ENCODE assay signal across 18 cellular contexts in genomic region chr1:42170779-42171621, GRCh38. TPM values are rescaled to one million over a fixed set of nuclear protein-coding genes. Genes with fewer than 3 reads are reported as not detected.
DNase-seq lines count a peak whose midpoint lies in the region; ATAC-seq, FAIRE-seq and TF ChIP-seq lines count a peak whose summit lies in the region.
"Had no signal": no experiment of that assay in that cellular context is flagged by ENCODE, and none has a peak within 500 bp of the region (broad histone marks: within the 10 kb centered on the region; RNA-seq: fewer than 3 reads in every experiment).

No MANE protein-coding gene starts in this region.

- ATAC-seq in mucosa of descending colon (no peak), HG03520 (IDR thresholded peaks at IDR 0.05; ENCODE audit: unreplicated experiment) (no peak)
- ATAC-seq: foreskin keratinocyte had no signal

- POLR2A ChIA-PET in HEK293 (lab: Yijun Ruan, JAX) = interaction anchor here (0.6 kb wide), 1 partner anchor 805 kb away, joined by 10 read pairs; no protein-coding TSS in a partner anchor

- TF ChIP-seq CTCF in HEK293 (tag by site-specific recombination; IDR thresholded peaks at IDR 0.05) (no peak), WERI-Rb-1 (IDR thresholded peaks at IDR 0.05; ENCODE audit: low read depth, low read length) (no peak), mucosa of descending colon (IDR thresholded peaks at IDR 0.05) (no peak)

- CTCF ChIA-PET in HEK293 (lab: Yijun Ruan, JAX) = interaction anchor here (0.5 to 4.3 kb wide), 9 partner anchors 11 to 914 kb away, joined by 3 to 32 read pairs (median 5); no protein-coding TSS in a partner anchor

- H3K4me3 ChIP-seq in HEK293 (ENCODE audit: low read depth, low read length) (no peak overlapping the region), WERI-Rb-1 (ENCODE audit: low read depth, low read length) (no peak overlapping the region), mucosa of descending colon (no peak overlapping the region)
- H3K4me3 ChIP-seq: BLaER1, HAP-1 had no signal

- H3K27ac ChIP-seq in HEK293 (ENCODE audit: extremely low read depth, low read depth, low read length) (no peak overlapping the region), WERI-Rb-1 (no peak overlapping the region)
- H3K27ac ChIP-seq: 22Rv1, BLaER1, foreskin keratinocyte had no signal

- H3K36me3 ChIP-seq in HEK293 (ENCODE audit: control insufficient read depth in 2 of 2, insufficient read depth in 1 of 2, low read length in 2 of 2) = no peaks in the 10 kb centered on the region
- no peaks in the 10 kb centered on the region for H3K36me3 ChIP-seq in WERI-Rb-1
- no peaks in the 10 kb centered on the region for H3K36me3 ChIP-seq in mucosa of descending colon (ENCODE audit: low read depth)
- H3K36me3 ChIP-seq: HAP-1 had no signal

- H3K9me3 ChIP-seq in HEK293 (ENCODE audit: control insufficient read depth, insufficient read depth, low read depth, low read length) = no peaks in the 10 kb centered on the region
- no peaks in the 10 kb centered on the region for H3K9me3 ChIP-seq in WERI-Rb-1 (ENCODE audit: severe bottlenecking)
- no peaks in the 10 kb centered on the region for H3K9me3 ChIP-seq in mucosa of descending colon
- H3K9me3 ChIP-seq: BLaER1, HAP-1 had no signal

- DNase-seq in DMS153 (lab: John Stamatoyannopoulos, UW) (peak; percentile 52), DMS153 treated with DMSO at 0.1 percent for 48 hours (lab: John Stamatoyannopoulos, UW; ENCODE audit: unreplicated experiment) (no peak), WERI-Rb-1 (peak; percentile 32), mucosa of descending colon (peak in 2 of 3 donors; percentile 47 to 48), GM19239 (ENCODE audit: insufficient read length, low spot score) (no peak), cerebellum (ENCODE audit: low spot score) (no peak)
- DNase-seq: activated CD4-positive, alpha-beta T cell treated with anti-CD3 and anti-CD28 coated beads, Interleukin-2, amount 10 ng/mL, durations not matched to agents 7 days and 5 days; activated naive CD4-positive, alpha-beta T cell treated with anti-CD3 and anti-CD28 coated beads, Interleukin-2, amount 50 U/mL, for 16 hours; foreskin keratinocyte; NCI-H1436; substantia nigra; T-helper 9 cell had no signal

- FAIRE-seq in GM19239 (lab: Jason Lieb, UNC) = no peak

- intact Hi-C loops in mucosa of descending colon (cut with DNase I, micrococcal nuclease) = no loop called here

- no peaks in the 10 kb centered on the region for H3K27me3 ChIP-seq in WERI-Rb-1 (ENCODE audit: insufficient read depth, low read depth, severe bottlenecking)
- H3K27me3 ChIP-seq: BLaER1, foreskin keratinocyte had no signal

- H3K4me1 ChIP-seq in HEK293 (ENCODE audit: control insufficient read depth, insufficient read depth, low read length) (peaks cover 2% of the 10 kb centered on the region; the same call in 1 of the 2 replicates), mucosa of descending colon (ENCODE audit: low read depth) (peaks cover 41% of the 10 kb centered on the region)
- H3K4me1 ChIP-seq: HAP-1 had no signal

TF ChIP-seq in HEK293, 187 proteins besides CTCF, POLR2A, EP300 and RAD21:
- TF ChIP-seq EGR2 (tag by site-specific recombination; IDR thresholded peaks at IDR 0.05; ENCODE audit: low read depth) = peak; percentile 95
- TF ChIP-seq GLIS1 (tag by site-specific recombination; IDR thresholded peaks at IDR 0.05) = peak; percentile 99
- peak; percentile 91 for TF ChIP-seq ZIC2 (tag by site-specific recombination; IDR thresholded peaks at IDR 0.05)
- TF ChIP-seq KLF9 (tag by site-specific recombination; IDR thresholded peaks at IDR 0.05; ENCODE audit: low read depth) = 0 out of 2 replicates have a peak, but pooled peaks have one; percentile 25
- peak; percentile 58 for TF ChIP-seq ZNF341 (tag by site-specific recombination; IDR thresholded peaks at IDR 0.05; ENCODE audit: low read depth)
- 0 out of 2 replicates have a peak, but pooled peaks have one; percentile 48 for TF ChIP-seq GLIS2 (tag by site-specific recombination; IDR thresholded peaks at IDR 0.05)
- peak; percentile 95 for TF ChIP-seq ZFHX2 (tag by site-specific recombination; conservative IDR thresholded peaks at IDR 0.05)
- TF ChIP-seq, protein P1, sequence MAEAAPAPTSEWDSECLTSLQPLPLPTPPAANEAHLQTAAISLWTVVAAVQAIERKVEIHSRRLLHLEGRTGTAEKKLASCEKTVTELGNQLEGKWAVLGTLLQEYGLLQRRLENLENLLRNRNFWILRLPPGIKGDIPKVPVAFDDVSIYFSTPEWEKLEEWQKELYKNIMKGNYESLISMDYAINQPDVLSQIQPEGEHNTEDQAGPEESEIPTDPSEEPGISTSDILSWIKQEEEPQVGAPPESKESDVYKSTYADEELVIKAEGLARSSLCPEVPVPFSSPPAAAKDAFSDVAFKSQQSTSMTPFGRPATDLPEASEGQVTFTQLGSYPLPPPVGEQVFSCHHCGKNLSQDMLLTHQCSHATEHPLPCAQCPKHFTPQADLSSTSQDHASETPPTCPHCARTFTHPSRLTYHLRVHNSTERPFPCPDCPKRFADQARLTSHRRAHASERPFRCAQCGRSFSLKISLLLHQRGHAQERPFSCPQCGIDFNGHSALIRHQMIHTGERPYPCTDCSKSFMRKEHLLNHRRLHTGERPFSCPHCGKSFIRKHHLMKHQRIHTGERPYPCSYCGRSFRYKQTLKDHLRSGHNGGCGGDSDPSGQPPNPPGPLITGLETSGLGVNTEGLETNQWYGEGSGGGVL (tag by site-specific recombination; IDR thresholded peaks at IDR 0.05) = peak; percentile 56; the same call in 1 of the 2 replicates
- no peak for TF ChIP-seq ZNF16 (tag by site-specific recombination; IDR thresholded peaks at IDR 0.05; ENCODE audit: low read depth)
- no peak for TF ChIP-seq ZNF501 (tag by site-specific recombination; IDR thresholded peaks at IDR 0.05)

RNA-seq across cellular contexts. Expression of gene GUCA2A, which starts 6.5 kb away (rescaled TPM):
- total RNA-seq in mucosa of descending colon (1,000 to 10,000 TPM in 2 of 3 donors, 100 to 1,000 TPM in 1; 920 to 2,800 (median 1,254) TPM), cerebellum (not detected)
- total RNA-seq: activated CD4-positive, alpha-beta T cell treated with anti-CD3 and anti-CD28 coated beads, Interleukin-2, amount 10 ng/mL, durations not matched to agents 7 days and 5 days; foreskin keratinocyte; pulmonary artery endothelial cell had no signal

RNA-seq across cellular contexts. Expression of gene GUCA2B, which starts 17.8 kb away (rescaled TPM):
- total RNA-seq in mucosa of descending colon = 100 to 1,000 TPM; 153 to 381 (median 176) TPM
- total RNA-seq in cerebellum = not detected
- total RNA-seq: activated CD4-positive, alpha-beta T cell treated with anti-CD3 and anti-CD28 coated beads, Interleukin-2, amount 10 ng/mL, durations not matched to agents 7 days and 5 days; foreskin keratinocyte; pulmonary artery endothelial cell had no signal

Comparison
In these comparisons a context has a peak if more than half of its experiments do, and no peak if none do; other contexts are left out.
1. DNase-seq: peak in DMS153 (single experiment), WERI-Rb-1 (single experiment) and mucosa of descending colon (2 of 3); none in DMS153 treated with DMSO at 0.1 percent for 48 hours (single experiment), GM19239 (single experiment) and cerebellum (single experiment).
2. RNA of gene GUCA2A, which starts 6.5 kb away (total RNA-seq): 920 to 2,800 TPM in mucosa of descending colon; not detected in cerebellum (single experiment); every median in the first group is over 100 times any median in the second.
3. RNA of gene GUCA2B, which starts 17.8 kb away (total RNA-seq): 153 to 381 TPM in mucosa of descending colon; not detected in cerebellum (single experiment); every median in the first group is over 100 times any median in the second.